In the genomic region with DNA sequence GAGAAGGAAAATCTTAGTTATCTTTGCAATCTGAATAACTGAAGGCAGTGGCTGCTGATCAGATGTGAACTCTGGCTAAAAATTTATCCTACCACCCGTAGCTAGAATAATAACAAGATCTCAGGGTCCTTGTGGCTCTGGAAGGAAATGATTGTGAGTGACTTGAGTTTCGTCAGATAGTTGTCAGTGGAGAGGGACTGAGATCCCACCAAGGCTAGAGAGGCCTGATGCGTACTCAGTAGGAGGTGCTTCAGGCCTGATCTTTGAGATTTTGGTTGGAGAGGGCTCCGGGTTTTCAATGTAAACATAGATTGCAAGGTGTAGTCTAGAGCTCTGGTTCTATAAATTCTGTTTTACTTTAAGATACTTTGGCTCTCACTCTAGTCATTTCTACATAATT, we compare ENCODE assay signal across 8 cellular contexts. TPM values are rescaled to one million over a fixed set of nuclear protein-coding genes. Genes with fewer than 3 reads are reported as not detected.
DNase-seq lines count a peak whose midpoint lies in the region; ATAC-seq and TF ChIP-seq lines count a peak whose summit lies in the region.

No MANE protein-coding gene starts in this region.

- no peak for ATAC-seq in activated CD4-positive, alpha-beta T cell treated with anti-CD3 and anti-CD28 coated beads for 36 hours
- no peak for ATAC-seq in WTC11

- intact Hi-C loops in activated CD4-positive, alpha-beta T cell treated with anti-CD3 and anti-CD28 coated beads for 36 hours (cut with DNase I, micrococcal nuclease), result loop anchor here (5.0 to 10.0 kb wide), 2 partner anchors 493 to 924 kb away; a partner anchor contains a TSS

- H3K4me3 ChIP-seq in iPS-15b (ENCODE audit: low read depth, low read length) (peak overlapping the region; percentile 65), stomach smooth muscle (ENCODE audit: low read length in 2 of 2) (peak overlapping the region; percentile 64 to 81)

- peaks cover 15% of the 10 kb centered on the region for H3K36me3 Mint-ChIP-seq in activated CD4-positive, alpha-beta T cell treated with anti-CD3 and anti-CD28 coated beads for 36 hours (ENCODE audit: low read depth)
- H3K36me3 Mint-ChIP-seq in WTC11, result peaks cover 20% of the 10 kb centered on the region

- peaks cover 44% of the 10 kb centered on the region for H3K4me1 Mint-ChIP-seq in activated CD4-positive, alpha-beta T cell treated with anti-CD3 and anti-CD28 coated beads for 36 hours
- peaks cover 39% of the 10 kb centered on the region for H3K4me1 Mint-ChIP-seq in WTC11

- H3K27ac Mint-ChIP-seq in activated CD4-positive, alpha-beta T cell treated with anti-CD3 and anti-CD28 coated beads for 36 hours, result peak overlapping the region; percentile 85
- no peak overlapping the region for H3K27ac Mint-ChIP-seq in WTC11

- no peak for DNase-seq in activated CD4-positive, alpha-beta T cell treated with anti-CD3 and anti-CD28 coated beads for 36 hours
- DNase-seq in activated CD4-positive, alpha-beta T cell treated with anti-CD3 and anti-CD28 coated beads for 48 hours, result no peak
- DNase-seq in WTC11 (ENCODE audit: low spot score), result no peak
- DNase-seq in AG20443 (ENCODE audit: low spot score), result no peak
- no peak for DNase-seq in RWPE1 (ENCODE audit: low spot score)
- DNase-seq in AG08395 (ENCODE audit: low spot score), result no peak

- H3K4me1 ChIP-seq in iPS-15b (ENCODE audit: control insufficient read depth, insufficient read depth, low read length), result peaks cover 18% of the 10 kb centered on the region
- peaks cover 30% of the 10 kb centered on the region for H3K4me1 ChIP-seq in stomach smooth muscle (ENCODE audit: control insufficient read depth, insufficient read depth, low read length)

- no peaks in the 10 kb centered on the region for H3K27me3 ChIP-seq in iPS-15b (ENCODE audit: control insufficient read depth, insufficient read depth, low read length)
- H3K27me3 ChIP-seq in stomach smooth muscle (ENCODE audit: control insufficient read depth in 1 of 2, insufficient read depth in 2 of 2, low read length in 2 of 2), result no peaks in the 10 kb centered on the region

- H3K36me3 ChIP-seq in iPS-15b (ENCODE audit: control insufficient read depth, insufficient read depth, low read length), result peaks cover 15% of the 10 kb centered on the region
- peaks cover 9 to 17% of the 10 kb centered on the region in 2 donors for H3K36me3 ChIP-seq in stomach smooth muscle (ENCODE audit: control insufficient read depth in 2 of 2, insufficient read depth in 2 of 2, low read length in 2 of 2)

- POLR2A ChIA-PET in activated CD4-positive, alpha-beta T cell treated with anti-CD3 and anti-CD28 coated beads for 36 hours (lab: Charles Lee), result interaction anchor here (0.6 to 1.1 kb wide), 10 partner anchors 9 to 636 kb away, joined by 3 to 4 read pairs (median 3); a partner anchor contains a TSS
- POLR2A ChIA-PET in WTC11 (lab: Charles Lee) (interaction anchor here (0.6 to 0.8 kb wide), 3 partner anchors 14 to 33 kb away, joined by 3 to 7 read pairs (median 4); a partner anchor contains a TSS), RWPE1 (lab: Yijun Ruan, JAX; ENCODE audit: low non-redundant PET) (interaction anchor here (0.7 to 0.8 kb wide), 2 partner anchors 10 to 41 kb away, joined by 3 read pairs; no protein-coding TSS in a partner anchor)

- H3K27me3 Mint-ChIP-seq in activated CD4-positive, alpha-beta T cell treated with anti-CD3 and anti-CD28 coated beads for 36 hours, result no peaks in the 10 kb centered on the region
- H3K27me3 Mint-ChIP-seq in WTC11 (ENCODE audit: low read depth), result no peaks in the 10 kb centered on the region

- peak overlapping the region; percentile 64 for H3K27ac ChIP-seq in stomach smooth muscle (ENCODE audit: low read length)
- no peak overlapping the region for H3K27ac ChIP-seq in RWPE1

- H3K9ac ChIP-seq in iPS-15b (ENCODE audit: low read depth, low read length), result no peak overlapping the region
- H3K9ac ChIP-seq in stomach smooth muscle (ENCODE audit: low read length in 2 of 2), result peak overlapping the region in 1 of 2 donors; percentile 31

- H3K4me3 Mint-ChIP-seq in activated CD4-positive, alpha-beta T cell treated with anti-CD3 and anti-CD28 coated beads for 36 hours, result peak overlapping the region; percentile 76
- H3K4me3 Mint-ChIP-seq in WTC11, result peak overlapping the region; percentile 75

- H3K9me3 Mint-ChIP-seq in activated CD4-positive, alpha-beta T cell treated with anti-CD3 and anti-CD28 coated beads for 36 hours (ENCODE audit: low read depth), result no peaks in the 10 kb centered on the region
- H3K9me3 Mint-ChIP-seq in WTC11, result no peaks in the 10 kb centered on the region

- TF ChIP-seq CTCF in WTC11 (IDR thresholded peaks at IDR 0.05) (no peak), RWPE1 (conservative IDR thresholded peaks at IDR 0.05; ENCODE audit: low read depth) (no peak)

- CTCF ChIA-PET in activated CD4-positive, alpha-beta T cell treated with anti-CD3 and anti-CD28 coated beads for 36 hours (lab: Charles Lee), result interaction anchor here (0.7 to 1.7 kb wide), 7 partner anchors 13 to 136 kb away, joined by 3 to 11 read pairs (median 3); a partner anchor contains a TSS
- CTCF ChIA-PET in WTC11 (lab: Charles Lee), result interaction anchor here (0.6 to 2.6 kb wide), 7 partner anchors 12 to 189 kb away, joined by 3 to 34 read pairs (median 3); a partner anchor contains a TSS
- CTCF ChIA-PET in RWPE1 (lab: Yijun Ruan, JAX), result interaction anchor here (0.7 to 1.3 kb wide), 4 partner anchors 13 to 464 kb away, joined by 3 to 6 read pairs (median 4); no protein-coding TSS in a partner anchor

- H3K9me3 ChIP-seq in iPS-15b (ENCODE audit: control insufficient read depth, insufficient read depth, low read length), result no peaks in the 10 kb centered on the region
- no peaks in the 10 kb centered on the region for H3K9me3 ChIP-seq in stomach smooth muscle (ENCODE audit: control insufficient read depth in 2 of 2, low read length in 2 of 2)

TF ChIP-seq in WTC11, 78 proteins besides CTCF, POLR2A, EP300 and RAD21 (continues in another document):
- TF ChIP-seq, protein P1, sequence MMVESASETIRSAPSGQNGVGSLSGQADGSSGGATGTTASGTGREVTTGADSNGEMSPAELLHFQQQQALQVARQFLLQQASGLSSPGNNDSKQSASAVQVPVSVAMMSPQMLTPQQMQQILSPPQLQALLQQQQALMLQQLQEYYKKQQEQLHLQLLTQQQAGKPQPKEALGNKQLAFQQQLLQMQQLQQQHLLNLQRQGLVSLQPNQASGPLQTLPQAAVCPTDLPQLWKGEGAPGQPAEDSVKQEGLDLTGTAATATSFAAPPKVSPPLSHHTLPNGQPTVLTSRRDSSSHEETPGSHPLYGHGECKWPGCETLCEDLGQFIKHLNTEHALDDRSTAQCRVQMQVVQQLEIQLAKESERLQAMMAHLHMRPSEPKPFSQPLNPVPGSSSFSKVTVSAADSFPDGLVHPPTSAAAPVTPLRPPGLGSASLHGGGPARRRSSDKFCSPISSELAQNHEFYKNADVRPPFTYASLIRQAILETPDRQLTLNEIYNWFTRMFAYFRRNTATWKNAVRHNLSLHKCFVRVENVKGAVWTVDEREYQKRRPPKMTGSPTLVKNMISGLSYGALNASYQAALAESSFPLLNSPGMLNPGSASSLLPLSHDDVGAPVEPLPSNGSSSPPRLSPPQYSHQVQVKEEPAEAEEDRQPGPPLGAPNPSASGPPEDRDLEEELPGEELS (CRISPR knock-in tag; IDR thresholded peaks at IDR 0.05), result no peak
- TF ChIP-seq TCF7 (CRISPR knock-in tag; IDR thresholded peaks at IDR 0.05; ENCODE audit: low read depth) (no peak), NR1H2 (CRISPR knock-in tag; IDR thresholded peaks at IDR 0.05) (no peak), FOXK1 (CRISPR knock-in tag; IDR thresholded peaks at IDR 0.05) (no peak), ZBTB21 (CRISPR knock-in tag; IDR thresholded peaks at IDR 0.05; ENCODE audit: borderline replicate concordance) (no peak)
- TF ChIP-seq, protein P2, sequence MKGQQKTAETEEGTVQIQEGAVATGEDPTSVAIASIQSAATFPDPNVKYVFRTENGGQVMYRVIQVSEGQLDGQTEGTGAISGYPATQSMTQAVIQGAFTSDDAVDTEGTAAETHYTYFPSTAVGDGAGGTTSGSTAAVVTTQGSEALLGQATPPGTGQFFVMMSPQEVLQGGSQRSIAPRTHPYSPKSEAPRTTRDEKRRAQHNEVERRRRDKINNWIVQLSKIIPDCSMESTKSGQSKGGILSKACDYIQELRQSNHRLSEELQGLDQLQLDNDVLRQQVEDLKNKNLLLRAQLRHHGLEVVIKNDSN (CRISPR knock-in tag; IDR thresholded peaks at IDR 0.05), result no peak

RNA-seq across cellular contexts. Expression of a gene that starts 1.4 kb away (rescaled TPM):
- 10 to 100 TPM; 54.4 to 67.3 TPM for total RNA-seq in activated CD4-positive, alpha-beta T cell treated with anti-CD3 and anti-CD28 coated beads for 36 hours
- 39.4 to 47.5 TPM (median 40.6 TPM) in 3 replicates for total RNA-seq in WTC11 (2021)

RNA-seq across cellular contexts. Expression of a gene that starts 13.5 kb away (rescaled TPM):
- 10 to 100 TPM in 1 of 2 experiments, 1 to 10 TPM in 1; 9.5 to 13.3 TPM for total RNA-seq in activated CD4-positive, alpha-beta T cell treated with anti-CD3 and anti-CD28 coated beads for 36 hours
- total RNA-seq in WTC11 (2021), result 26.3 to 31.1 TPM (median 29.9 TPM) in 3 replicates

RNA-seq across cellular contexts. Expression of a gene that starts 22.7 kb away (rescaled TPM):
- total RNA-seq in activated CD4-positive, alpha-beta T cell treated with anti-CD3 and anti-CD28 coated beads for 36 hours, result 10 to 100 TPM; 10.2 to 11.2 TPM
- 18.7 to 19.6 TPM (median 19.2 TPM) in 3 replicates for total RNA-seq in WTC11 (2021)

RNA-seq across cellular contexts. Expression of a gene that starts 56.6 kb away (rescaled TPM):
- 100 to 1,000 TPM; 159 to 178 TPM for total RNA-seq in activated CD4-positive, alpha-beta T cell treated with anti-CD3 and anti-CD28 coated beads for 36 hours
- 124 to 144 TPM (median 124 TPM) in 3 replicates for total RNA-seq in WTC11 (2021)
